Comparison of ENCODE assay signal across 26 cellular contexts in the genomic region with DNA sequence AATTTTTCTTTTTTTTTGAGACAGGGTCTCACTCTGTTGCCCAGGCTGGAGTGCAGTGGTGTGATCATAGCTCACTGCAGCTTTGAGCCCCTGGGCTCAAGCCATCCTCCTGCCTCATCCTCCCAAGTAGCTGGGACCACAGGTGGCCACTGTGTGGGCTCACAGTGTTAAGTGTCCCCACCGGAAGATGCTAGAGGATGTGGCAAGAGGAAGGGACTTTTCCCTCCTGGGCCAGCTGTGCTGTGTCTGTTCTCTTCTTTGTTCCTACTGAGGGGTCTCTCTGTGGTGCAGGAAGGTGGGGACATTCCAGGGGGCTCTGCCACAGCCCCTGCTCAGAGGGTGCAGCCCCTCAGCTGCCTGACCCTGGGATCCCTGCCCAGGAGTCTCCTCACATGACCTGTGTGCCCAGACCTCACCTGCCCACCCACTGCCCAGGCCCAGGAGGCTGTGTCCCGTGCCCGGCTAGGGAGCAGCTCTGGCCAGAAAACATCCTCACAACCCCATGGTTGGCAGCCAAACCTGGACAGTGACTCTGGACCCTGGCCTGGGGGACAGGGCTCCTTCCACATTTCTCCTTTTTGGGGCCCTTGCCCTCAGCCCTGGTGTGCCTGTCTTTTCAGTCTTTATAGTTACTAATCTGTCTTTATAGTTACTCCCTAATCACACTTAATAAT. TPM values are rescaled to one million over a fixed set of nuclear protein-coding genes. Genes with fewer than 3 reads are reported as not detected.
DNase-seq lines count a peak whose midpoint lies in the region; ATAC-seq, FAIRE-seq and TF ChIP-seq lines count a peak whose summit lies in the region.
"Had no signal": no experiment of that assay in that cellular context is flagged by ENCODE, and none has a peak within 500 bp of the region (broad histone marks: within the 10 kb centered on the region; RNA-seq: fewer than 3 reads in every experiment).

No MANE protein-coding gene starts in this region.

- H3K36me3 Mint-ChIP-seq in activated naive CD8-positive, alpha-beta T cell treated with anti-CD3 and anti-CD28 coated beads, Interleukin-2, amount 10 ng/mL, durations not matched to agents 7 days and 5 days = peaks cover 1% of the 10 kb centered on the region
- peaks cover 17% of the 10 kb centered on the region for H3K36me3 Mint-ChIP-seq in activated naive CD8-positive, alpha-beta T cell treated with anti-CD3 and anti-CD28 coated beads, Interleukin-2, amount 50 U/mL, for 24 hours (ENCODE audit: low read depth)
- peaks cover 10% of the 10 kb centered on the region for H3K36me3 Mint-ChIP-seq in stimulated activated memory B cell treated with anti-CD40 and anti-IgM and Interleukin-4, amounts not matched to agents 10 μg/mL and 1 μg/mL and 100 μg/mL, for 72 hours
- H3K36me3 Mint-ChIP-seq: mesothelial cell of epicardium had no signal

- H3K4me1 Mint-ChIP-seq in activated naive CD8-positive, alpha-beta T cell treated with anti-CD3 and anti-CD28 coated beads, Interleukin-2, amount 10 ng/mL, durations not matched to agents 7 days and 5 days = peaks cover 2% of the 10 kb centered on the region
- peaks cover 2% of the 10 kb centered on the region for H3K4me1 Mint-ChIP-seq in activated naive CD8-positive, alpha-beta T cell treated with anti-CD3 and anti-CD28 coated beads, Interleukin-2, amount 50 U/mL, for 24 hours
- H3K4me1 Mint-ChIP-seq in stimulated activated memory B cell treated with anti-CD40 and anti-IgM and Interleukin-4, amounts not matched to agents 10 μg/mL and 1 μg/mL and 100 μg/mL, for 72 hours = peaks cover 18% of the 10 kb centered on the region
- H3K4me1 Mint-ChIP-seq: mesothelial cell of epicardium, T-cell had no signal

- TF ChIP-seq CTCF in D721Med (IDR thresholded peaks at IDR 0.05; ENCODE audit: insufficient read depth, missing control alignments) = no peak

- no peak for FAIRE-seq in D721Med (lab: Jason Lieb, UNC)
- FAIRE-seq: A549, TTC549 had no signal

- peaks cover 28% of the 10 kb centered on the region for H3K27me3 Mint-ChIP-seq in activated naive CD8-positive, alpha-beta T cell treated with anti-CD3 and anti-CD28 coated beads, Interleukin-2, amount 10 ng/mL, durations not matched to agents 7 days and 5 days
- peaks cover 43% of the 10 kb centered on the region for H3K27me3 Mint-ChIP-seq in activated naive CD8-positive, alpha-beta T cell treated with anti-CD3 and anti-CD28 coated beads, Interleukin-2, amount 50 U/mL, for 24 hours
- no peaks in the 10 kb centered on the region for H3K27me3 Mint-ChIP-seq in stimulated activated memory B cell treated with anti-CD40 and anti-IgM and Interleukin-4, amounts not matched to agents 10 μg/mL and 1 μg/mL and 100 μg/mL, for 72 hours

- peaks cover 11% of the 10 kb centered on the region for H3K9me3 Mint-ChIP-seq in activated naive CD8-positive, alpha-beta T cell treated with anti-CD3 and anti-CD28 coated beads, Interleukin-2, amount 10 ng/mL, durations not matched to agents 7 days and 5 days
- H3K9me3 Mint-ChIP-seq in activated naive CD8-positive, alpha-beta T cell treated with anti-CD3 and anti-CD28 coated beads, Interleukin-2, amount 50 U/mL, for 24 hours = peaks cover 20% of the 10 kb centered on the region
- H3K9me3 Mint-ChIP-seq in stimulated activated memory B cell treated with anti-CD40 and anti-IgM and Interleukin-4, amounts not matched to agents 10 μg/mL and 1 μg/mL and 100 μg/mL, for 72 hours = peaks cover 10% of the 10 kb centered on the region

- peak overlapping the region; percentile 31 for H3K27ac Mint-ChIP-seq in activated naive CD8-positive, alpha-beta T cell treated with anti-CD3 and anti-CD28 coated beads, Interleukin-2, amount 10 ng/mL, durations not matched to agents 7 days and 5 days
- no peak overlapping the region for H3K27ac Mint-ChIP-seq in activated naive CD8-positive, alpha-beta T cell treated with anti-CD3 and anti-CD28 coated beads, Interleukin-2, amount 50 U/mL, for 24 hours
- H3K27ac Mint-ChIP-seq in stimulated activated memory B cell treated with anti-CD40 and anti-IgM and Interleukin-4, amounts not matched to agents 10 μg/mL and 1 μg/mL and 100 μg/mL, for 72 hours = peak overlapping the region; percentile 44
- H3K27ac Mint-ChIP-seq: activated T-cell treated with anti-CD3 and anti-CD28 coated beads, Interleukin-2, amount 50 U/mL, for 24 hours; mesothelial cell of epicardium; naive thymus-derived CD4-positive, alpha-beta T cell; T-cell had no signal

- ATAC-seq in activated naive CD8-positive, alpha-beta T cell treated with anti-CD3 and anti-CD28 coated beads, Interleukin-2, amount 10 ng/mL, durations not matched to agents 7 days and 5 days (ENCODE audit: low read depth) = no peak
- no peak for ATAC-seq in activated naive CD8-positive, alpha-beta T cell treated with anti-CD3 and anti-CD28 coated beads, Interleukin-2, amount 50 U/mL, for 24 hours
- ATAC-seq in GM21423 (IDR thresholded peaks at IDR 0.05; ENCODE audit: unreplicated experiment) (peak; percentile 58), HG03442 (IDR thresholded peaks at IDR 0.05; ENCODE audit: unreplicated experiment) (peak; percentile 77), GM19467 (IDR thresholded peaks at IDR 0.05; ENCODE audit: unreplicated experiment) (no peak), GM18517 (IDR thresholded peaks at IDR 0.05; ENCODE audit: unreplicated experiment) (no peak)
- ATAC-seq in stimulated activated memory B cell treated with anti-CD40 and anti-IgM and Interleukin-4, amounts not matched to agents 10 μg/mL and 1 μg/mL and 100 μg/mL, for 72 hours = peak; percentile 48
- ATAC-seq: A549; esophagus mucosa; foreskin keratinocyte; left lung; naive thymus-derived CD4-positive, alpha-beta T cell; T-cell had no signal

- no peak for DNase-seq in activated naive CD8-positive, alpha-beta T cell treated with anti-CD3 and anti-CD28 coated beads, Interleukin-2, amount 10 ng/mL, durations not matched to agents 7 days and 5 days
- no peak for DNase-seq in activated naive CD8-positive, alpha-beta T cell treated with anti-CD3 and anti-CD28 coated beads, Interleukin-2, amount 50 U/mL, for 24 hours
- DNase-seq in D721Med (ENCODE audit: insufficient read length, low spot score) = no peak
- DNase-seq: activated CD4-positive, CD25-positive, alpha-beta regulatory T cell treated with anti-CD3 and anti-CD28 coated beads, Interleukin-2, amount 50 U/mL, for 72 hours; activated T-cell treated with anti-CD3 and anti-CD28 coated beads, Interleukin-2, amount 50 U/mL, for 24 hours; amygdala; effector memory CD4-positive, alpha-beta T cell; foreskin keratinocyte; GF-D8; hippocampal formation; left lung; naive thymus-derived CD4-positive, alpha-beta T cell; NCI-H146; NCI-H524; occipital lobe; SJCRH30; T-cell had no signal

- POLR2A ChIA-PET in activated naive CD8-positive, alpha-beta T cell treated with anti-CD3 and anti-CD28 coated beads, Interleukin-2, amount 10 ng/mL, durations not matched to agents 7 days and 5 days (lab: Charles Lee) = interaction anchor here (1.3 kb wide), 1 partner anchor 15 kb away, joined by 4 read pairs; no protein-coding TSS in a partner anchor

- no peak overlapping the region for H3K4me3 Mint-ChIP-seq in activated naive CD8-positive, alpha-beta T cell treated with anti-CD3 and anti-CD28 coated beads, Interleukin-2, amount 10 ng/mL, durations not matched to agents 7 days and 5 days
- no peak overlapping the region for H3K4me3 Mint-ChIP-seq in activated naive CD8-positive, alpha-beta T cell treated with anti-CD3 and anti-CD28 coated beads, Interleukin-2, amount 50 U/mL, for 24 hours
- H3K4me3 Mint-ChIP-seq in stimulated activated memory B cell treated with anti-CD40 and anti-IgM and Interleukin-4, amounts not matched to agents 10 μg/mL and 1 μg/mL and 100 μg/mL, for 72 hours = no peak overlapping the region
- H3K4me3 Mint-ChIP-seq: activated T-cell treated with anti-CD3 and anti-CD28 coated beads, Interleukin-2, amount 50 U/mL, for 24 hours; mesothelial cell of epicardium; naive thymus-derived CD4-positive, alpha-beta T cell; T-cell had no signal

RNA-seq across cellular contexts. Expression of a gene that starts 14.4 kb away (rescaled TPM):
- 100 to 1,000 TPM; 117 to 119 TPM for total RNA-seq in activated naive CD8-positive, alpha-beta T cell treated with anti-CD3 and anti-CD28 coated beads, Interleukin-2, amount 10 ng/mL, durations not matched to agents 7 days and 5 days

Comparison
In these comparisons a context has a peak if more than half of its experiments do, and no peak if none do; other contexts are left out.
1. ATAC-seq: peak in GM21423 (single experiment), HG03442 (single experiment) and stimulated activated memory B cell treated with anti-CD40 and anti-IgM and Interleukin-4, amounts not matched to agents 10 μg/mL and 1 μg/mL and 100 μg/mL, for 72 hours (single experiment); none in activated naive CD8-positive, alpha-beta T cell treated with anti-CD3 and anti-CD28 coated beads, Interleukin-2, amount 10 ng/mL, durations not matched to agents 7 days and 5 days (single experiment), activated naive CD8-positive, alpha-beta T cell treated with anti-CD3 and anti-CD28 coated beads, Interleukin-2, amount 50 U/mL, for 24 hours (single experiment), GM19467 (single experiment) and GM18517 (single experiment).